18 cellular contexts compared by ENCODE assay signal in genomic region chr3:62371735-62372591, GRCh38. TPM values are rescaled to one million over a fixed set of nuclear protein-coding genes. Genes with fewer than 3 reads are reported as not detected.
DNase-seq lines count a peak whose midpoint lies in the region; ATAC-seq and TF ChIP-seq lines count a peak whose summit lies in the region.
"Had no signal": no experiment of that assay in that cellular context is flagged by ENCODE, and none has a peak within 500 bp of the region (broad histone marks: within the 10 kb centered on the region; RNA-seq: fewer than 3 reads in every experiment).

No MANE protein-coding gene starts in this region.

- H3K36me3 ChIP-seq in HEK293 (ENCODE audit: control insufficient read depth in 2 of 2, insufficient read depth in 1 of 2, low read length in 2 of 2) (no peaks in the 10 kb centered on the region), esophagus muscularis mucosa (no peaks in the 10 kb centered on the region), neuronal stem cell (replicated peaks in 1 of 2; ENCODE audit: control insufficient read depth in 2 of 2, insufficient read depth in 2 of 2, low read length in 2 of 2) (no peaks in the 10 kb centered on the region)
- H3K36me3 ChIP-seq: cardiac muscle cell had no signal

- whole genome bisulfite sequencing in esophagus muscularis mucosa: under 1% methylated on average over 25 of the region's 65 CpGs
- no CpG with 5 or more reads among the region's 65 CpGs for WGBS in neuronal stem cell (ENCODE audit: extremely low coverage in 2 of 2, insufficient read length in 2 of 2, insufficient replicate concordance in 1 of 2), 2 donors

- H3K9me3 ChIP-seq in HEK293 (ENCODE audit: control insufficient read depth, insufficient read depth, low read depth, low read length) (no peaks in the 10 kb centered on the region), esophagus muscularis mucosa (no peaks in the 10 kb centered on the region), neuronal stem cell (replicated peaks in 1 of 2; ENCODE audit: control insufficient read depth in 2 of 2, insufficient read depth in 1 of 2, low read depth in 1 of 2, low read length in 2 of 2) (peaks cover 0 to 3% of the 10 kb centered on the region in 2 donors)
- H3K9me3 ChIP-seq: mucosa of descending colon had no signal

- no peak for TF ChIP-seq CTCF in HEK293 (tag by site-specific recombination; IDR thresholded peaks at IDR 0.05)
- TF ChIP-seq CTCF in esophagus muscularis mucosa (IDR thresholded peaks at IDR 0.05): no peak

- peak overlapping the region; percentile 57 for H4K91ac ChIP-seq in neuronal stem cell (ENCODE audit: low read depth, low read length, poor library complexity)

- H3K27ac ChIP-seq in HEK293 (ENCODE audit: extremely low read depth, low read depth, low read length) (no peak overlapping the region), esophagus muscularis mucosa (replicated peaks in 1 of 4) (no peak overlapping the region), neuronal stem cell (replicated peaks; ENCODE audit: low read length) (no peak overlapping the region)
- H3K27ac ChIP-seq: BLaER1 treated with 17β-estradiol and CSF1 and Interleukin-3, amounts not matched to agents 10 nM and 100 nM; cardiac muscle cell had no signal

- H3K23ac ChIP-seq in neuronal stem cell (ENCODE audit: low read depth, low read length, poor library complexity): peak overlapping the region; percentile 30

- H3K4me2 ChIP-seq in neuronal stem cell (ENCODE audit: insufficient read depth, low read length, poor library complexity, severe bottlenecking): peak overlapping the region; percentile 86
- H3K4me2 ChIP-seq: BLaER1 treated with 17β-estradiol and CSF1 and Interleukin-3, amounts not matched to agents 10 nM and 100 nM had no signal

- peak overlapping the region; percentile 78 for H3K14ac ChIP-seq in neuronal stem cell (ENCODE audit: low read length)

- H2BK5ac ChIP-seq in neuronal stem cell (ENCODE audit: low read length): peak overlapping the region; percentile 92

- no peak for TF ChIP-seq POLR2A in esophagus muscularis mucosa (IDR thresholded peaks at IDR 0.05; ENCODE audit: low read depth)

- H3K79me1 ChIP-seq in neuronal stem cell (ENCODE audit: low read depth, low read length): no peaks in the 10 kb centered on the region

- H3K4ac ChIP-seq in neuronal stem cell (ENCODE audit: low read length): peak overlapping the region; percentile 72

- ATAC-seq in GM21423 (IDR thresholded peaks at IDR 0.05; ENCODE audit: unreplicated experiment): no peak
- ATAC-seq: mucosa of descending colon had no signal

- peak overlapping the region; percentile 80 for H2BK12ac ChIP-seq in neuronal stem cell (ENCODE audit: low read length)

- H2BK15ac ChIP-seq in neuronal stem cell (ENCODE audit: low read length): peak overlapping the region; percentile 91

- peak overlapping the region; percentile 99 for H2AK5ac ChIP-seq in neuronal stem cell (ENCODE audit: low read depth, low read length)

- peak overlapping the region; percentile 91 for H3K9ac ChIP-seq in neuronal stem cell (ENCODE audit: low read depth, low read length, poor library complexity)
- H3K9ac ChIP-seq: BLaER1 treated with 17β-estradiol and CSF1 and Interleukin-3, amounts not matched to agents 10 nM and 100 nM had no signal

- H3K27me3 ChIP-seq in esophagus muscularis mucosa (peaks cover 0 to 100% (median 63%) of the 10 kb centered on the region in 4 donors), neuronal stem cell (ENCODE audit: control insufficient read depth in 3 of 3, insufficient read depth in 3 of 3, low read depth in 1 of 3, low read length in 3 of 3) (peaks cover 29 to 99% (median 71%) of the 10 kb centered on the region in 3 experiments)

- no peak overlapping the region for H4K8ac ChIP-seq in neuronal stem cell (ENCODE audit: low read depth, low read length)

- intact Hi-C loops in esophagus muscularis mucosa (cut with DNase I): no loop called here

- peak; percentile 9 for DNase-seq in Daoy (ENCODE audit: low read depth)
- no peak for DNase-seq in esophagus muscularis mucosa (ENCODE audit: extremely low spot score)
- DNase-seq in neuronal stem cell (ENCODE audit: low spot score): no peak
- DNase-seq in NCI-H1092 treated with DMSO at 0.1 percent for 48 hours (lab: John Stamatoyannopoulos, UW): no peak
- DNase-seq in AG08396 (ENCODE audit: low spot score): no peak
- DNase-seq: activated CD4-positive, alpha-beta T cell treated with anti-CD3 and anti-CD28 coated beads, Interleukin-2, amount 50 U/mL, for 4 hours; activated effector memory CD4-positive, alpha-beta T cell treated with anti-CD3 and anti-CD28 coated beads, Interleukin-2, amount 50 U/mL, for 16 hours; hippocampal formation; IMR-90; mucosa of descending colon; NCI-H1092; NCI-H510A had no signal

- TF ChIP-seq EP300 in esophagus muscularis mucosa (IDR thresholded peaks at IDR 0.05): no peak

- H3K4me1 ChIP-seq in HEK293 (ENCODE audit: control insufficient read depth, insufficient read depth, low read length): no peaks in the 10 kb centered on the region; the same call in 1 of the 2 replicates
- H3K4me1 ChIP-seq in esophagus muscularis mucosa: peaks cover 20 to 76% (median 62%) of the 10 kb centered on the region in 4 donors
- peaks cover 9 to 43% of the 10 kb centered on the region in 2 donors for H3K4me1 ChIP-seq in neuronal stem cell (ENCODE audit: control insufficient read depth in 2 of 2, insufficient read depth in 1 of 2, low read depth in 1 of 2, low read length in 2 of 2)
- H3K4me1 ChIP-seq: BLaER1 treated with 17β-estradiol and CSF1 and Interleukin-3, amounts not matched to agents 10 nM and 100 nM had no signal

- H2BK120ac ChIP-seq in neuronal stem cell (ENCODE audit: low read depth, low read length): peak overlapping the region; percentile 81

- CTCF ChIA-PET in HEK293 (lab: Yijun Ruan, JAX): interaction anchor here (0.7 kb wide), 1 partner anchor 344 kb away, joined by 4 read pairs; no protein-coding TSS in a partner anchor

- H2AFZ ChIP-seq in neuronal stem cell (ENCODE audit: low read length): peak overlapping the region; percentile 73

- peak overlapping the region; percentile 98 for H3K18ac ChIP-seq in neuronal stem cell (ENCODE audit: low read length)

- POLR2A ChIA-PET in HEK293 (lab: Yijun Ruan, JAX): no interaction called here

- H3K4me3 ChIP-seq in HEK293 (ENCODE audit: low read depth, low read length): peak overlapping the region; percentile 9
- H3K4me3 ChIP-seq in esophagus muscularis mucosa: peak overlapping the region in 3 of 4 donors; percentile 12 to 28 (median 23)
- H3K4me3 ChIP-seq in neuronal stem cell (ENCODE audit: low read length in 2 of 2): peak overlapping the region in 1 of 2 donors; percentile 87
- H3K4me3 ChIP-seq: cardiac muscle cell, mucosa of descending colon had no signal

TF ChIP-seq in HEK293, 187 proteins besides CTCF, POLR2A, EP300 and RAD21:
- TF ChIP-seq ZBTB7A (tag by site-specific recombination; IDR thresholded peaks at IDR 0.05; ENCODE audit: low read depth) (no peak), ZNF280D (tag by site-specific recombination; IDR thresholded peaks at IDR 0.05) (no peak), HOXA7 (CRISPR knock-in tag; IDR thresholded peaks at IDR 0.05; ENCODE audit: borderline replicate concordance) (no peak), ZNF776 (tag by site-specific recombination; IDR thresholded peaks at IDR 0.05; ENCODE audit: borderline replicate concordance) (no peak), ZNF366 (tag by site-specific recombination; conservative IDR thresholded peaks at IDR 0.05) (no peak)
TF ChIP-seq in HEK293: peak in this region for 0.

RNA-seq across cellular contexts. Expression of gene FEZF2, which starts 1.4 kb away (rescaled TPM):
- not detected in 2 replicates for total RNA-seq in Daoy (2014; rRNA removed; shearing (Covaris generic))
- not detected for total RNA-seq in esophagus muscularis mucosa
- polyA plus RNA-seq in neuronal stem cell (2013, experiment 1 of 2): 28.9 TPM
- polyA plus RNA-seq in neuronal stem cell (2013, experiment 2 of 2): 28.1 TPM
- total RNA-seq: cardiac muscle cell, epithelial cell of proximal tubule, IMR-90, mucosa of descending colon, renal cortical epithelial cell had no signal
- polyA plus RNA-seq: cardiac muscle cell, IMR-90 had no signal
